In genomic region chr3:192130534-192131132, GRCh38 we compare ENCODE assay signal across 8 cellular contexts.
DNase-seq lines count a peak whose midpoint lies in the region; ATAC-seq, FAIRE-seq and TF ChIP-seq lines count a peak whose summit lies in the region.

No MANE protein-coding gene starts in this region.

- H3K18ac ChIP-seq in H1 (ENCODE audit: extremely low read depth, low read length): no peak overlapping the region

- H4K91ac ChIP-seq in H1 (replicated peaks; ENCODE audit: insufficient read length, low read length): no peak overlapping the region

- H3K27me3 ChIP-seq in H1 (replicated peaks in 1 of 4; ENCODE audit: control insufficient read depth in 3 of 4, extremely low read depth in 1 of 4, insufficient read depth in 3 of 4, low read length in 3 of 4): no peaks in the 10 kb centered on the region

- no peak overlapping the region for H3K14ac ChIP-seq in H1 (ENCODE audit: insufficient read length)

- no peak overlapping the region for H3K4me3 Mint-ChIP-seq in memory B cell
- no peak overlapping the region for H3K4me3 Mint-ChIP-seq in activated T-helper 1 cell treated with anti-CD3 and anti-CD28 coated beads, Interleukin-12 subunit alpha, Interleukin-12 subunit beta, Interleukin-2, Interleukin-4 antibody, amounts not matched to agents 30 ng/mL and 10 ng/mL and 1 ng/mL, durations not matched to agents 14 hours and 24 hours and 36 hours

- no peak overlapping the region for H2AK5ac ChIP-seq in H1 (ENCODE audit: low read depth, low read length)

- H4K5ac ChIP-seq in H1 (ENCODE audit: insufficient read length, low read depth, low read length): no peak overlapping the region

- intact Hi-C loops in activated T-helper 1 cell treated with anti-CD3 and anti-CD28 coated beads, Interleukin-12 subunit alpha, Interleukin-12 subunit beta, Interleukin-2, Interleukin-4 antibody, amounts not matched to agents 30 ng/mL and 10 ng/mL and 1 ng/mL, durations not matched to agents 14 hours and 24 hours and 36 hours (cut with micrococcal nuclease): loop anchor here (1.0 kb wide), 1 partner anchor 314 kb away; no protein-coding TSS in a partner anchor

- no peak overlapping the region for H2BK5ac ChIP-seq in H1 (ENCODE audit: low read depth, low read length)

- peak; percentile 6 to 88 (median 63) for TF ChIP-seq CTCF in H1 (IDR thresholded peaks at IDR 0.05; ENCODE audit: control extremely low read depth in 1 of 3, insufficient read depth in 1 of 3, low read depth in 1 of 3, low read length in 3 of 3)

- no peaks in the 10 kb centered on the region for H3K36me3 Mint-ChIP-seq in memory B cell
- no peaks in the 10 kb centered on the region for H3K36me3 Mint-ChIP-seq in activated T-helper 1 cell treated with anti-CD3 and anti-CD28 coated beads, Interleukin-12 subunit alpha, Interleukin-12 subunit beta, Interleukin-2, Interleukin-4 antibody, amounts not matched to agents 30 ng/mL and 10 ng/mL and 1 ng/mL, durations not matched to agents 14 hours and 24 hours and 36 hours (ENCODE audit: low read depth)

- H4K8ac ChIP-seq in H1 (ENCODE audit: extremely low read depth, insufficient read depth, low read length): no peak overlapping the region

- H3K9me3 ChIP-seq in H1 (ENCODE audit: insufficient read depth in 2 of 2, low read depth in 1 of 2, low read length in 1 of 2): no peaks in the 10 kb centered on the region

- ATAC-seq in GM21360 (IDR thresholded peaks at IDR 0.05; ENCODE audit: unreplicated experiment): peak; percentile 81
- ATAC-seq in HG03469 (IDR thresholded peaks at IDR 0.05; ENCODE audit: unreplicated experiment): peak; percentile 70
- peak; percentile 86 for ATAC-seq in memory B cell (ENCODE audit: low read depth)

- no peak overlapping the region for H3K27ac ChIP-seq in H1 (ENCODE audit: low read depth, low read length)

- no peak overlapping the region for H2BK20ac ChIP-seq in H1 (ENCODE audit: low read length)

- TF ChIP-seq RAD21 in H1 (IDR thresholded peaks at IDR 0.05 in 1 of 2, conservative IDR thresholded peaks at IDR 0.05 in 1 of 2; ENCODE audit: low read depth in 2 of 2, low read length in 2 of 2): peak; percentile 71 to 76

- no peaks in the 10 kb centered on the region for H3K27me3 Mint-ChIP-seq in memory B cell
- H3K27me3 Mint-ChIP-seq in activated T-helper 1 cell treated with anti-CD3 and anti-CD28 coated beads, Interleukin-12 subunit alpha, Interleukin-12 subunit beta, Interleukin-2, Interleukin-4 antibody, amounts not matched to agents 30 ng/mL and 10 ng/mL and 1 ng/mL, durations not matched to agents 14 hours and 24 hours and 36 hours (ENCODE audit: insufficient read depth): no peaks in the 10 kb centered on the region

- H3K9me3 Mint-ChIP-seq in memory B cell: peaks cover 3% of the 10 kb centered on the region
- no peaks in the 10 kb centered on the region for H3K9me3 Mint-ChIP-seq in activated T-helper 1 cell treated with anti-CD3 and anti-CD28 coated beads, Interleukin-12 subunit alpha, Interleukin-12 subunit beta, Interleukin-2, Interleukin-4 antibody, amounts not matched to agents 30 ng/mL and 10 ng/mL and 1 ng/mL, durations not matched to agents 14 hours and 24 hours and 36 hours

- no peak for TF ChIP-seq EP300 in H1 (IDR thresholded peaks at IDR 0.05; ENCODE audit: borderline replicate concordance in 1 of 2, low read depth in 2 of 2, low read length in 2 of 2)

- WGBS in H1 (ENCODE audit: extremely low coverage in 1 of 2, insufficient coverage in 1 of 2, insufficient read length in 1 of 2, insufficient replicate concordance in 2 of 2, low coverage in 1 of 2, low lambda C conversion rate in 2 of 2, missing lambda C conversion rate in 1 of 2), 2 experiments: 62% methylated on average over 4 of the region's 4 CpGs; no CpG with 5 or more reads in 1 of the 2 experiments

- TF ChIP-seq POLR2A in H1 (IDR thresholded peaks at IDR 0.05; ENCODE audit: control extremely low read depth in 1 of 2, low read depth in 2 of 2, low read length in 2 of 2): no peak

- H3K79me1 ChIP-seq in H1 (ENCODE audit: low read depth, low read length): no peaks in the 10 kb centered on the region

- H3K4me2 ChIP-seq in H1 (ENCODE audit: insufficient read depth in 1 of 2, low read depth in 2 of 2, low read length in 2 of 2): no peak overlapping the region

- no peaks in the 10 kb centered on the region for H3K36me3 ChIP-seq in H1 (ENCODE audit: control insufficient read depth in 2 of 4, insufficient read depth in 4 of 4, low read length in 3 of 4)

- no peak overlapping the region for H3K4ac ChIP-seq in H1 (replicated peaks; ENCODE audit: insufficient read length, low read depth, low read length)

- CTCF ChIA-PET in H1 (lab: Charles Lee; ENCODE audit: partially characterized antibody): interaction anchor here (0.7 to 3.5 kb wide), 21 partner anchors 9 to 347 kb away, joined by 3 to 14 read pairs (median 4); no protein-coding TSS in a partner anchor

- H3K56ac ChIP-seq in H1 (replicated peaks; ENCODE audit: insufficient read length, low read depth, low read length): no peak overlapping the region

- no peak overlapping the region for H3K23ac ChIP-seq in H1 (ENCODE audit: insufficient read length)

- no peaks in the 10 kb centered on the region for H3K23me2 ChIP-seq in H1 (ENCODE audit: low read depth, low read length)

- no peak overlapping the region for H2BK12ac ChIP-seq in H1 (ENCODE audit: low read depth, low read length)

- POLR2A ChIA-PET in H1 (lab: Charles Lee; ENCODE audit: partially characterized antibody): no interaction called here

- no peak overlapping the region for H2BK120ac ChIP-seq in H1 (replicated peaks; ENCODE audit: low read depth, low read length)

- peak; percentile 5 for DNase-seq in NK-92 treated with Interleukin-12 subunit alpha and Interleukin-12 subunit beta, amount 100 ng/mL, for 24 hours (lab: John Stamatoyannopoulos, UW)
- DNase-seq in NK-92 (lab: John Stamatoyannopoulos, UW; ENCODE audit: unreplicated experiment): no peak
- peak; percentile 43 for DNase-seq in OCI-M1 (lab: John Stamatoyannopoulos, UW)
- DNase-seq in H1 (ENCODE audit: low read depth in 1 of 2, low spot score in 2 of 2): peak; percentile 5 to 47
- peak in 1 of 2 donors; percentile 10 for DNase-seq in memory B cell (ENCODE audit: low spot score in 2 of 2)
- DNase-seq in activated T-helper 1 cell treated with anti-CD3 and anti-CD28 coated beads, Interleukin-12 subunit alpha, Interleukin-12 subunit beta, Interleukin-2, Interleukin-4 antibody, amounts not matched to agents 30 ng/mL and 10 ng/mL and 1 ng/mL, durations not matched to agents 14 hours and 24 hours and 36 hours (ENCODE audit: low spot score): no peak

- H2AFZ ChIP-seq in H1 (ENCODE audit: low read length): no peak overlapping the region

- H3K4me1 Mint-ChIP-seq in memory B cell: no peaks in the 10 kb centered on the region
- no peaks in the 10 kb centered on the region for H3K4me1 Mint-ChIP-seq in activated T-helper 1 cell treated with anti-CD3 and anti-CD28 coated beads, Interleukin-12 subunit alpha, Interleukin-12 subunit beta, Interleukin-2, Interleukin-4 antibody, amounts not matched to agents 30 ng/mL and 10 ng/mL and 1 ng/mL, durations not matched to agents 14 hours and 24 hours and 36 hours (ENCODE audit: low read depth)

- no peaks in the 10 kb centered on the region for H4K20me1 ChIP-seq in H1 (replicated peaks in 1 of 2; ENCODE audit: control insufficient read depth in 1 of 2, insufficient read depth in 2 of 2, low read length in 2 of 2)

- no peak overlapping the region for H3K9ac ChIP-seq in H1 (replicated peaks in 1 of 4; ENCODE audit: extremely low read depth in 1 of 4, low read depth in 3 of 4, low read length in 3 of 4)

- FAIRE-seq in H1 (lab: Jason Lieb, UNC): peak; percentile 86

- no peaks in the 10 kb centered on the region for H3K79me2 ChIP-seq in H1 (ENCODE audit: control insufficient read depth in 1 of 2, insufficient read depth in 2 of 2, low read length in 2 of 2)

- no peak overlapping the region for H2BK15ac ChIP-seq in H1 (ENCODE audit: low read length)

- H3K27ac Mint-ChIP-seq in memory B cell: no peak overlapping the region
- H3K27ac Mint-ChIP-seq in activated T-helper 1 cell treated with anti-CD3 and anti-CD28 coated beads, Interleukin-12 subunit alpha, Interleukin-12 subunit beta, Interleukin-2, Interleukin-4 antibody, amounts not matched to agents 30 ng/mL and 10 ng/mL and 1 ng/mL, durations not matched to agents 14 hours and 24 hours and 36 hours: no peak overlapping the region

- H3K4me3 ChIP-seq in H1 (ENCODE audit: extremely low read depth in 1 of 4, insufficient read depth in 2 of 4, low read depth in 3 of 4, low read length in 4 of 4): no peak overlapping the region

- H3K4me1 ChIP-seq in H1 (replicated peaks in 1 of 4; ENCODE audit: control insufficient read depth in 3 of 4, insufficient read depth in 4 of 4, low read length in 3 of 4): no peaks in the 10 kb centered on the region

TF ChIP-seq in H1, 55 proteins besides CTCF, POLR2A, EP300 and RAD21:
- no peak for TF ChIP-seq MAX (IDR thresholded peaks at IDR 0.05)
- no peak for TF ChIP-seq CEBPB (IDR thresholded peaks at IDR 0.05; ENCODE audit: low read depth, low read length)
- TF ChIP-seq HDAC2 (IDR thresholded peaks at IDR 0.05; ENCODE audit: borderline replicate concordance in 1 of 2, low read depth in 2 of 2, low read length in 2 of 2): no peak
- TF ChIP-seq ZNF274 (IDR thresholded peaks at IDR 0.05; ENCODE audit: borderline replicate concordance, extremely low read depth, low read length): no peak
- no peak for TF ChIP-seq POU5F1 (IDR thresholded peaks at IDR 0.05; ENCODE audit: low read depth, low read length)
- no peak for TF ChIP-seq RNF2 (IDR thresholded peaks at IDR 0.05; ENCODE audit: borderline replicate concordance, low read depth, low read length, missing control alignments, poor library complexity, severe bottlenecking)
- TF ChIP-seq EZH2 (IDR thresholded peaks at IDR 0.05; ENCODE audit: low read depth, low read length, severe bottlenecking): no peak
- no peak for TF ChIP-seq BCL11A (IDR thresholded peaks at IDR 0.05; ENCODE audit: low read depth in 2 of 2, low read length in 2 of 2)
- no peak for TF ChIP-seq NANOG (IDR thresholded peaks at IDR 0.05; ENCODE audit: insufficient read depth, low read depth, low read length, poor library complexity, severe bottlenecking)
- TF ChIP-seq CBX5 (IDR thresholded peaks at IDR 0.05; ENCODE audit: low read depth, low read length): no peak
- no peak for TF ChIP-seq SRF (IDR thresholded peaks at IDR 0.05; ENCODE audit: low read depth, low read length)
- no peak for TF ChIP-seq SIX5 (IDR thresholded peaks at IDR 0.05; ENCODE audit: low read depth, low read length)
- TF ChIP-seq TBP (IDR thresholded peaks at IDR 0.05; ENCODE audit: low read depth, low read length): no peak
- no peak for TF ChIP-seq RFX5 (IDR thresholded peaks at IDR 0.05; ENCODE audit: borderline replicate concordance, low read depth, low read length)
- TF ChIP-seq CHD1 (IDR thresholded peaks at IDR 0.05; ENCODE audit: low read depth, low read length): no peak
- no peak for TF ChIP-seq FOSL1 (IDR thresholded peaks at IDR 0.05; ENCODE audit: insufficient read depth, low read depth, low read length)

Comparison
In these comparisons a context has a peak if more than half of its experiments do, and no peak if none do; other contexts are left out.
1. DNase-seq: peak in NK-92 treated with Interleukin-12 subunit alpha and Interleukin-12 subunit beta, amount 100 ng/mL, for 24 hours (single experiment), OCI-M1 (single experiment) and H1 (2 of 2); none in NK-92 (single experiment) and activated T-helper 1 cell treated with anti-CD3 and anti-CD28 coated beads, Interleukin-12 subunit alpha, Interleukin-12 subunit beta, Interleukin-2, Interleukin-4 antibody, amounts not matched to agents 30 ng/mL and 10 ng/mL and 1 ng/mL, durations not matched to agents 14 hours and 24 hours and 36 hours (single experiment).
2. Peak in every context shown above with its lines, with median percentiles within 50 percentile points of each other: ATAC-seq.